13 cellular contexts compared by ENCODE assay signal in genomic region chr7:81990395-81990794, GRCh38.
DNase-seq lines count a peak whose midpoint lies in the region; ATAC-seq and TF ChIP-seq lines count a peak whose summit lies in the region.
"Had no signal": no experiment of that assay in that cellular context is flagged by ENCODE, and none has a peak within 500 bp of the region (broad histone marks: within the 10 kb centered on the region; RNA-seq: fewer than 3 reads in every experiment).

No MANE protein-coding gene starts in this region.

- in situ Hi-C loops in G401 (cut with HindIII; ENCODE audit: low sequenced_read_pairs), result no loop called here

- TF ChIP-seq CTCF in cardiac fibroblast (IDR thresholded peaks at IDR 0.05; ENCODE audit: low read depth, low read length), result no peak

- ATAC-seq in HG03280 (IDR thresholded peaks at IDR 0.05; ENCODE audit: unreplicated experiment), result no peak
- ATAC-seq in HG02884 (IDR thresholded peaks at IDR 0.05; ENCODE audit: unreplicated experiment), result no peak

- no peak overlapping the region for H3K4me3 ChIP-seq in cardiac fibroblast (replicated peaks in 1 of 2; ENCODE audit: low read depth in 2 of 2, low read length in 2 of 2)

- DNase-seq in ELR (ENCODE audit: low read depth) (peak; percentile 60), NCI-H226 (peak; percentile 71), cardiac fibroblast (ENCODE audit: low read depth in 2 of 2) (peak; percentile 49 to 68), myocyte (ENCODE audit: low read depth) (peak; percentile 57), SHP77 (lab: John Stamatoyannopoulos, UW) (no peak), G401 (ENCODE audit: low spot score) (no peak)
- DNase-seq: activated CD8-positive, alpha-beta memory T cell treated with anti-CD3 and anti-CD28 coated beads, Interleukin-2, amount 50 U/mL, for 4 hours; activated naive CD4-positive, alpha-beta T cell treated with anti-CD3 and anti-CD28 coated beads for 36 hours; erythroblast; H7; NCI-H2081 had no signal

Comparison
In these comparisons a context has a peak if more than half of its experiments do, and no peak if none do; other contexts are left out.
1. DNase-seq: peak in ELR (single experiment), NCI-H226 (single experiment), cardiac fibroblast (2 of 2) and myocyte (single experiment); none in SHP77 (0 of 2) and G401 (single experiment).